ENCODE assay signal across 26 cellular contexts in genomic region chr15:80169768-80170357, GRCh38.
"Had no signal": no experiment of that assay in that cellular context is flagged by ENCODE, and none has a peak within 500 bp of the region (broad histone marks: within the 10 kb centered on the region; RNA-seq: fewer than 3 reads in every experiment).

No MANE protein-coding gene starts in this region.

- H3K9ac ChIP-seq: parathyroid adenoma had no signal

- H3K4me1 ChIP-seq: parathyroid adenoma, transverse colon, upper lobe of right lung, uterus had no signal

- ATAC-seq: naive thymus-derived CD8-positive, alpha-beta T cell; natural killer cell treated with Interleukin-12 subunit alpha and Interleukin-12 subunit beta and Interleukin-15 and Interleukin-18, amount 100 ng/mL, for 72 hours; psoas muscle; right cardiac atrium; sciatic nerve; stimulated activated memory B cell treated with anti-CD40 and anti-IgM and Interleukin-4, amounts not matched to agents 10 μg/mL and 1 μg/mL and 100 μg/mL, for 72 hours; stimulated activated naive CD8-positive, alpha-beta T cell treated with anti-CD3 and anti-CD28 coated beads, Interleukin-15, amount 100 ng/mL, for 72 hours; stimulated activated naive CD8-positive, alpha-beta T cell treated with anti-CD3 and anti-CD28 coated beads, Interleukin-15, Interleukin-2, amounts not matched to agents 100 U/mL and 50 U/mL, for 24 hours; upper lobe of right lung had no signal

- H2AFZ ChIP-seq: parathyroid adenoma had no signal

- H3K27ac ChIP-seq: ovary, parathyroid adenoma, psoas muscle, suprapubic skin, testis, tibial artery, transverse colon, upper lobe of right lung, uterus had no signal

- H3K27me3 ChIP-seq: ovary, suprapubic skin, testis, tibial artery, transverse colon, upper lobe of right lung, uterus had no signal

- DNase-seq: naive B cell; naive thymus-derived CD8-positive, alpha-beta T cell; nephron progenitor cell; occipital lobe; ovary; psoas muscle; right cardiac atrium; small intestine; stimulated activated CD4-positive, alpha-beta T cell treated with anti-CD3 and anti-CD28 coated beads, Interleukin-15, amount 100 ng/mL, for 24 hours; stimulated activated CD4-positive, alpha-beta T cell treated with anti-CD3 and anti-CD28 coated beads, Interleukin-2, amount 100 ng/mL, for 24 hours; stimulated activated CD4-positive, alpha-beta T cell treated with anti-CD3 and anti-CD28 coated beads, Interleukin-2, amount 100 ng/mL, for 48 hours; stimulated activated CD4-positive, alpha-beta T cell treated with anti-CD3 and anti-CD28 coated beads, Interleukin-4, amount 100 ng/mL, for 24 hours; stimulated activated naive CD4-positive, alpha-beta T cell; stimulated activated naive CD8-positive, alpha-beta T cell treated with anti-CD3 and anti-CD28 coated beads, Interleukin-15, amount 100 ng/mL, for 72 hours; stimulated activated naive CD8-positive, alpha-beta T cell treated with anti-CD3 and anti-CD28 coated beads, Interleukin-15, Interleukin-2, amounts not matched to agents 100 U/mL and 50 U/mL, for 24 hours; substantia nigra; testis; tibial artery; transverse colon; upper lobe of right lung; uterus had no signal

- H3K9me3 ChIP-seq: ovary, psoas muscle, suprapubic skin, testis, tibial artery, transverse colon, upper lobe of right lung, uterus had no signal

- H3K4me3 ChIP-seq: ovary, psoas muscle, suprapubic skin, testis, tibial artery, transverse colon, upper lobe of right lung, uterus had no signal

- H3K36me3 ChIP-seq: ovary, transverse colon, uterus had no signal
